Comparison of ENCODE assay signal across 26 cellular contexts in the genomic region with DNA sequence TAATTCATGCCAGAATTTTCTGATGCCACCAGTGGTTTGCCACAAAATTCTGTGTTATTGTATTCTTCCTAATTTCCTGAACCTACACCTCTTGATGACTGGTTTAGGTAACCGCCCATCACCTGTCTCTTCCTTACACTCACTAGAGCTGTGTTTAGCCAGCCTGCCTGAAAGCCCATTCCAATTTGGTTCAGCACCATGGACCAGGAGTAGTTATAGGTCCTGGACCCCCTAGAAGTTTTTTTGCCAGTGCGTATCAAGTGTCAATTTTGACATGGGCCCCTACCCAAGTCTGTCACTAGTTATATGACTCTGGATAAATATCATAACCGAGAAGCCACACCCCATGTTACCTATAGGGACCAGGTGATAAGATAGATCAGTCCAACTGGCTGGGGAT.
"Had no signal": no experiment of that assay in that cellular context is flagged by ENCODE, and none has a peak within 500 bp of the region (broad histone marks: within the 10 kb centered on the region; RNA-seq: fewer than 3 reads in every experiment).

No MANE protein-coding gene starts in this region.

- H3K36me3 ChIP-seq: esophagus squamous epithelium, gastrocnemius medialis, heart right ventricle, left lung, lower lobe of right lung had no signal

- H3K9me3 ChIP-seq: esophagus squamous epithelium, gastrocnemius medialis, heart right ventricle, left lung, lower lobe of right lung, mucosa of descending colon had no signal

- H3K27me3 ChIP-seq: esophagus squamous epithelium, gastrocnemius medialis, heart right ventricle, left lung had no signal

- ATAC-seq: effector memory CD8-positive, alpha-beta T cell; esophagus mucosa; gastrocnemius medialis; heart right ventricle; left cardiac atrium; left lung; left ventricle myocardium superior; lower lobe of right lung; mucosa of descending colon; naive thymus-derived CD8-positive, alpha-beta T cell had no signal

- H3K27ac ChIP-seq: epithelial cell of prostate, esophagus squamous epithelium, gastrocnemius medialis, heart right ventricle, left lung, lower lobe of right lung had no signal

- H3K4me3 ChIP-seq: esophagus squamous epithelium, gastrocnemius medialis, heart right ventricle, left lung, lower lobe of right lung, mucosa of descending colon had no signal

- H3K4me1 ChIP-seq: gastrocnemius medialis, left lung, lower lobe of right lung had no signal

- DNase-seq: cortex of kidney; effector CD8-positive, alpha-beta T cell; effector memory CD8-positive, alpha-beta T cell; endodermal cell; erythroblast; esophagus squamous epithelium; foreskin fibroblast; foreskin melanocyte; gastrocnemius medialis; glutamatergic neuron; head of caudate nucleus; heart right ventricle; hippocampal formation; left cardiac atrium; left lung; left ventricle myocardium superior; lower lobe of right lung; mesenchymal stem cell; mucosa of descending colon; naive B cell; naive thymus-derived CD8-positive, alpha-beta T cell had no signal

- FAIRE-seq: endometrium, islet of Langerhans, keratinocyte had no signal
